In the genomic region with DNA sequence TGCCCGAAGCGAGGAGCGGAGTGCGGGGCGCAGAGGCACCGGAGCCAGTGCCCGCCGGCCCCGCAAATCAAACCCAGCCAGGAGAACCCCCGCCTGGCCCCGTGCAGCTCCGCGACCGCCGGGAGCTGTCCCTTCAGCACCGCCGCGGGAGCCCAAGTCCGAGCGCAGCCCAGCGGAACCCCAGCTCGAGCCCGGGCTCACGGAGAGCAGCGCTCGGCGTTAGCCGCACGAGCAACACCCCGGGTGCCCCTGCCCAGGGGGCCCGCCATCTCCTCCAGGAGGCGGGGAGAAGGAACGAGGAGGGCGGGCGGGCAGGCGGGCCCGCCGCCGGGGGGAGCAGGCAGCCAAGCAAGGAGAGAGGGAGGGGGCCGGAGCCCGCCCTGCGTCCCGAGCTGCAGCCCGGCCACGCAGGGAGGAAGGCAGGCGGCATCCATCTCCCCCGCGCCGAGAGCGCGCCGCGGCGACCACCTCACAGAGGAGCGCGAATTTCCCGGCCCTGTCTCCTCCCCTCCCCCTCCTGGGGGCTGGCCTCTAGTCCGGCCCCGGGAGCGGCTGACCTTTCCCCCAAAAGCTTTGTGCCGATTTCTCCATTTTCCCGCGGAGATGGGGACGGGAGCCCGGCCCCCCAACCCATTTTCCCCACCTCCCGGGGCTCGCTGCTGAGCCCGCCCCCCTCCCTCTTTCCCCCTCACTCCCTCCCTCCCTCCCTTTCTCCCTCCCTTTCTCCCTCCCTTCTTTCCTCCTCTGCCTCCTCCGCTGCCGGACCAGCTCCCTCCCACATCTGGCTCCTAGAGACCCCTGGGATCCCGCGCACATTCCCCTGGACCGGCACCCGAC, we compare ENCODE assay signal across 8 cellular contexts. TPM values are rescaled to one million over a fixed set of nuclear protein-coding genes. Genes with fewer than 3 reads are reported as not detected.
A peak's percentile ranks its signal among the peaks of the same experiment; 100 is the strongest.
DNase-seq lines count a peak whose midpoint lies in the region; ATAC-seq and TF ChIP-seq lines count a peak whose summit lies in the region.

No MANE protein-coding gene starts in this region.

- TF ChIP-seq CTCF in right atrium auricular region (IDR thresholded peaks at IDR 0.05), result no peak

- H3K4me1 ChIP-seq in right atrium auricular region, result peaks cover 0 to 20% of the 10 kb centered on the region in 2 donors

- no peak overlapping the region for H3K27ac ChIP-seq in right atrium auricular region

- DNase-seq in ACHN, result peak; percentile 75
- peak; percentile 24 for DNase-seq in NCI-H2227 treated with DMSO at 0.1 percent for 48 hours (lab: John Stamatoyannopoulos, UW)
- DNase-seq in amniotic stem cell (lab: John Stamatoyannopoulos, UW), result peak; percentile 59
- no peak for DNase-seq in right atrium auricular region (ENCODE audit: low spot score)
- DNase-seq in putamen (ENCODE audit: low spot score), result peak; percentile 33

- H3K36me3 ChIP-seq in right atrium auricular region, result no peaks in the 10 kb centered on the region

- H3K4me3 ChIP-seq in right atrium auricular region, result peak overlapping the region; percentile 34 to 48

- in situ Hi-C loops in ACHN (cut with HindIII; ENCODE audit: low pct_ligation_motif_present, low pct_unique_long_range_greater_than_20kb, low sequenced_read_pairs), result no loop called here

- H3K27me3 ChIP-seq in right atrium auricular region, result peaks cover 5 to 34% of the 10 kb centered on the region in 2 donors

- peak; percentile 48 for ATAC-seq in GM19025 (IDR thresholded peaks at IDR 0.05; ENCODE audit: low read depth, unreplicated experiment)
- ATAC-seq in HG03442 (IDR thresholded peaks at IDR 0.05; ENCODE audit: unreplicated experiment), result no peak
- ATAC-seq in HG03139 (IDR thresholded peaks at IDR 0.05; ENCODE audit: unreplicated experiment), result no peak

- no peaks in the 10 kb centered on the region for H3K9me3 ChIP-seq in right atrium auricular region

RNA-seq across cellular contexts. Expression of gene KCNC1, which starts 0.6 kb away (rescaled TPM):
- total RNA-seq in right atrium auricular region, result not detected

RNA-seq across cellular contexts. Expression of gene MYOD1, which starts 15.8 kb away (rescaled TPM):
- total RNA-seq in right atrium auricular region, result not detected
